8 cellular contexts compared by ENCODE assay signal in the genomic region with DNA sequence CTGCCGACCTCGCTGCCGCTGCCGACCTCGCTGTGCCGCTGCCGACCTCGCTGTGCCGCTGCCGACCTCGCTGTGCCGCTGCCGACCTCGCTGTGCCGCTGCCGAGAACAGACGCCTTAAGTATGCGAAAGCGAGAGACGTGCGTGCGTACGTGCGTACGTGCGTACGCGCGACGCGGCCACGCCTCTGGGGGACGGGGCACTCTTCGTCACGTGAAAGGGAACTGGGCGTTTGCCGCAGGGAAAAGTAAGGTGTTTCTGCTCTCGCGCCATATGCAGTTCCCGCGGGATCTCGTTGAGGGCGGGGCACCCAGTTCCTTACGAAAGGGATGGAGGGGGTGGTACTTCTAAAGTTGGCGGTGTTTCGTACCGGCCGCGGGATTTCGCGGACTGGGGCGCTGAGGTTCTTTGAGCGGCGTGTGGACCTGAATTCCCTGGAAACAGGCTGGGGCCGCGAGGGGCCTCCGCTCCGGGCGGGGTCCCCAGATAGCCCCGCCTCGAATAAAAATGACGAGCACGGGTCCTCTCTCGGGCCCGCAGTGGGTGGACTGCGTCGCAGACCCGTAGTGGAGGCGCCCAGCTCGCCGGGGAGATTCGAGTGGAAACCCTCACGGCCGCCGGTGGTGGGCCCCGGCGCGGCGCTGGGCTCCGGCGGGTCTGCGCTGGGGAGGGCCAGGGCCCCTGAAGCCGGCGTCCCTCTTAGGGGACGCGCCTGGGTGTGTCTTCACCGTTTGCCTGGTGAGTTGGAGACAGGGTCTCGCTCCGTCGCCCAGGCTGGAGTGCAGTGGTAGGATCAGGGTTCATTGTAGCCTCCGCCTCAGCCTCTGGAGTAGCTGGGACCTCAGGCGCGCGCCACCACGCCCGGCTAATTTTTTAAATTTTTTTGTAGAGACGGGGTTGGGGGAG. TPM values are rescaled to one million over a fixed set of nuclear protein-coding genes. Genes with fewer than 3 reads are reported as not detected.
DNase-seq lines count a peak whose midpoint lies in the region; ATAC-seq and TF ChIP-seq lines count a peak whose summit lies in the region.

A gene (minus strand): TSS at position 94 of the 905 bp plus-strand sequence. CDS start 167 bp downstream, outside the sequence.

- WGBS in adipose tissue, 3 donors = 0% methylated on average over 96 to 97 of the region's 97 CpGs
- WGBS in tibial nerve, 2 donors = 0% methylated on average over 42 to 53 of the region's 97 CpGs

- peaks cover 3% of the 10 kb centered on the region for H3K36me3 Mint-ChIP-seq in T-cell

- peak; percentile 81 to 95 for TF ChIP-seq POLR2A in tibial nerve (IDR thresholded peaks at IDR 0.05)

- H3K4me3 ChIP-seq in GM12875 (ENCODE audit: low read depth, low read length) (peak within 1 kb of the TSS; percentile 89), cardiac muscle cell (peak within 1 kb of the TSS; percentile 93), parathyroid adenoma (ENCODE audit: low read depth, low read length) (peak within 1 kb of the TSS; percentile 92), tibial nerve (peak within 1 kb of the TSS; percentile 89 to 100 (median 94))

- H3K27ac Mint-ChIP-seq in T-cell = peak within 1 kb of the TSS; percentile 96

- ATAC-seq in HG02798 (IDR thresholded peaks at IDR 0.05; ENCODE audit: poor library complexity, unreplicated experiment) = peak; percentile 86
- ATAC-seq in T-cell (replicated peaks in 1 of 4) = peak; percentile 88 to 94 (median 94)

- POLR2A ChIA-PET in T-cell (lab: Charles Lee) = no interaction called here

- CTCF ChIA-PET in T-cell (lab: Charles Lee) = no interaction called here

- peaks cover 19% of the 10 kb centered on the region for H3K79me2 ChIP-seq in parathyroid adenoma

- peak within 1 kb of the TSS; percentile 82 for H3K4me2 ChIP-seq in parathyroid adenoma (ENCODE audit: low read length)

- H3K9ac ChIP-seq in parathyroid adenoma = peak within 1 kb of the TSS; percentile 75

- H3K4me1 ChIP-seq in cardiac muscle cell (ENCODE audit: low read depth) (peaks cover 11% of the 10 kb centered on the region), parathyroid adenoma (peaks cover 7% of the 10 kb centered on the region), tibial nerve (peaks cover 0 to 37% (median 15%) of the 10 kb centered on the region in 4 donors)

- TF ChIP-seq CTCF in GM12875 (IDR thresholded peaks at IDR 0.05; ENCODE audit: borderline replicate concordance, insufficient read depth, low read depth, low read length) (no peak), cardiac muscle cell (IDR thresholded peaks at IDR 0.05; ENCODE audit: low read depth, low read length) (no peak), parathyroid adenoma (IDR thresholded peaks at IDR 0.05) (no peak), tibial nerve (IDR thresholded peaks at IDR 0.05) (peak in 2 of 5 experiments; percentile 37 to 48)

- TF ChIP-seq EP300 in tibial nerve (IDR thresholded peaks at IDR 0.05) = peak; percentile 97 to 100

- H3K9me3 ChIP-seq in cardiac muscle cell (ENCODE audit: low read depth) (no peaks in the 10 kb centered on the region), parathyroid adenoma (ENCODE audit: control insufficient read depth, low read length) (no peaks in the 10 kb centered on the region), tibial nerve (no peaks in the 10 kb centered on the region)

- H3K4me1 Mint-ChIP-seq in T-cell = peaks cover 40 to 50% (median 47%) of the 10 kb centered on the region in 3 donors

- peak within 1 kb of the TSS; percentile 94 for H2AFZ ChIP-seq in parathyroid adenoma

- peaks cover 0 to 5% (median 0%) of the 10 kb centered on the region in 3 donors for H3K9me3 Mint-ChIP-seq in T-cell

- H3K4me3 Mint-ChIP-seq in T-cell = peak within 1 kb of the TSS; percentile 96 to 99 (median 99)

- DNase-seq in NCI-H1436 treated with DMSO at 0.1 percent for 48 hours (lab: John Stamatoyannopoulos, UW) = peak; percentile 99
- peak; percentile 89 to 98 (median 97) for DNase-seq in T-cell
- DNase-seq in cardiac muscle cell (ENCODE audit: low read depth in 1 of 2, low spot score in 1 of 2) = peak; percentile 99 to 100
- peak; percentile 97 to 98 for DNase-seq in tibial nerve (ENCODE audit: low spot score in 2 of 2)

- no peaks in the 10 kb centered on the region for H3K27me3 ChIP-seq in cardiac muscle cell
- no peaks in the 10 kb centered on the region for H3K27me3 ChIP-seq in parathyroid adenoma (ENCODE audit: control insufficient read depth, insufficient read depth, low read length)
- H3K27me3 ChIP-seq in tibial nerve = no peaks in the 10 kb centered on the region

- H3K27ac ChIP-seq in adipose tissue (ENCODE audit: low read depth, low read length) (peak within 1 kb of the TSS; percentile 74), cardiac muscle cell (peak within 1 kb of the TSS; percentile 91), parathyroid adenoma (peak within 1 kb of the TSS; percentile 76), tibial nerve (peak within 1 kb of the TSS; percentile 86 to 99 (median 98))

- H3K36me3 ChIP-seq in cardiac muscle cell (peaks cover 20% of the 10 kb centered on the region), parathyroid adenoma (ENCODE audit: control insufficient read depth, insufficient read depth, low read length) (no peaks in the 10 kb centered on the region), tibial nerve (peaks cover 0 to 18% (median 7%) of the 10 kb centered on the region in 3 donors)

- H3K27me3 Mint-ChIP-seq in T-cell = no peaks in the 10 kb centered on the region

RNA-seq across cellular contexts. Expression of the gene that starts here (rescaled TPM):
- total RNA-seq in T-cell (100 to 1,000 TPM in 1 of 5 donors, 10 to 100 TPM in 4; 70.1 to 105 (median 71.4) TPM), cardiac muscle cell (124 and 131 TPM in 2 replicates), tibial nerve (10 to 100 TPM; 34.5 to 69.0 (median 59.2) TPM)
- polyA plus RNA-seq in adipose tissue (100 to 1,000 TPM in 1 of 3 donors, 10 to 100 TPM in 2; 31.3 to 167 (median 94.1) TPM), cardiac muscle cell (126 and 143 TPM in 2 replicates)

Comparison
In these comparisons a context has a peak if more than half of its experiments do, and no peak if none do; other contexts are left out.
1. Peak in every context shown above with its lines: DNase-seq, ATAC-seq, H3K4me3 ChIP-seq and H3K27ac ChIP-seq.